Comparison of ENCODE assay signal across 22 cellular contexts in the genomic region with DNA sequence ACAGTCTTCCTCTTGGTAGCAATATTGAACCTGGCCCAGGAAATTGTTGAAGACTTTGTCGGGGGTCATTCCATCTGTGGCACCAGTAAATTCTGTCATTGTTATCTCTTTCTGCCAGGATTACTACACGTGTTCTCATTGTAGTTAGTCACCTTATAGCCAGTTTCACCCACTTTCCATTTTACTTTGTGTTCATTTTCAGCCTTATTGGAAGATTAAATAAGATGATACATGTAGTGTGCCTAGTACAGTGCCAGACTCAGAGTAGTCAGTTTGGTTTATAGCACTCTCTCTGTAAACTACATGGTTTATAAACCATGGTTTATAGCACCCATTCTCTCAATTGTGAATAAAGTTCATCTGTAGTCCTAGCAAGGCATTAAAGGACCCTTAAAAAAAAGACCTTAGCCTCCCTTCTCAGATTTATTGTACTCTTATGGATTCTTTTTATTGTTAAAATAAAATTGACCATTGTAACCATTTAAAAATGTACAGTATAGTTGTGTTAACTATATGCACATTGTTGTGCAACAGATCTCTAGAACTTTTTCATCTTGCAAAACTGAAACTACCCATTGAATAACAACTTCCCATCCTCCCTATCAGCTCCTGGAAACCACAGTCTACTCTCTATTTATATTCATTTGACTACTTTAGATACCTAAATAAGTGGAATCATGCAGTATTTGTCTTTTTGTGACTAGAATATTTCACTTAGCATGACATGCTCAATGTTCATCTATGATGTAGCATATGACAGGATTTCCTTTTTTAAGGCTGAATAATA. TPM values are rescaled to one million over a fixed set of nuclear protein-coding genes. Genes with fewer than 3 reads are reported as not detected.
A peak's percentile ranks its signal among the peaks of the same experiment; 100 is the strongest.
DNase-seq lines count a peak whose midpoint lies in the region; ATAC-seq and TF ChIP-seq lines count a peak whose summit lies in the region.
"Had no signal": no experiment of that assay in that cellular context is flagged by ENCODE, and none has a peak within 500 bp of the region (broad histone marks: within the 10 kb centered on the region; RNA-seq: fewer than 3 reads in every experiment).

No MANE protein-coding gene starts in this region.

- H4K20me1 ChIP-seq in MM.1S (ENCODE audit: insufficient read depth, low read length), result no peaks in the 10 kb centered on the region

- peaks cover 0 to 5% (median 0%) of the 10 kb centered on the region in 7 donors for H3K9me3 Mint-ChIP-seq in CD14-positive monocyte
- H3K9me3 Mint-ChIP-seq: T-helper 2 cell treated with Interferon-gamma antibody and Interleukin-4, amounts not matched to agents 5 μg/mL and 100 μg/mL, for 36 hours had no signal

- H3K27ac Mint-ChIP-seq in CD14-positive monocyte, result peak overlapping the region in 3 of 7 donors; percentile 5 to 42 (median 31)
- H3K27ac Mint-ChIP-seq: activated CD8-positive, alpha-beta T cell treated with anti-CD3 and anti-CD28 coated beads for 36 hours; T-helper 2 cell treated with Interferon-gamma antibody and Interleukin-4, amounts not matched to agents 5 μg/mL and 100 μg/mL, for 36 hours had no signal

- no peak overlapping the region for H2AFZ ChIP-seq in MM.1S (ENCODE audit: low read length)

- no peaks in the 10 kb centered on the region for H3F3A ChIP-seq in MM.1S (ENCODE audit: insufficient read depth, low read length)

- no peak overlapping the region for H3K4me3 ChIP-seq in MM.1S (ENCODE audit: low read length)
- H3K4me3 ChIP-seq: left lung, psoas muscle had no signal

- no peak for ATAC-seq in GM18861 (IDR thresholded peaks at IDR 0.05; ENCODE audit: unreplicated experiment)
- ATAC-seq: activated CD8-positive, alpha-beta T cell treated with anti-CD3 and anti-CD28 coated beads for 36 hours; HCT116; left lung; psoas muscle; SK-N-SH treated with all-trans-retinoic acid at 6 μM for 48 hours had no signal

- no peaks in the 10 kb centered on the region for H3K36me3 ChIP-seq in MM.1S (replicated peaks; ENCODE audit: insufficient read depth, low read length)
- H3K36me3 ChIP-seq: left lung had no signal

- H3K9me2 ChIP-seq in MM.1S (replicated peaks; ENCODE audit: insufficient read depth, low read length), result no peaks in the 10 kb centered on the region

- H3K36me3 Mint-ChIP-seq in CD14-positive monocyte, result peaks cover 5 to 7% of the 10 kb centered on the region in 2 donors

- no peak overlapping the region for H3K27ac ChIP-seq in MM.1S (ENCODE audit: low read length)
- H3K27ac ChIP-seq: C4-2B, left lung, psoas muscle had no signal

- intact Hi-C loops in CD14-positive monocyte (cut with micrococcal nuclease), result no loop called here

- H3K4me3 Mint-ChIP-seq in CD14-positive monocyte, result peak overlapping the region; percentile 7 to 46
- H3K4me3 Mint-ChIP-seq: activated CD8-positive, alpha-beta T cell treated with anti-CD3 and anti-CD28 coated beads for 36 hours; T-helper 2 cell treated with Interferon-gamma antibody and Interleukin-4, amounts not matched to agents 5 μg/mL and 100 μg/mL, for 36 hours had no signal

- peak overlapping the region; percentile 8 for H3K4me2 ChIP-seq in MM.1S (ENCODE audit: low read depth, low read length)

- no peaks in the 10 kb centered on the region for H3K9me3 ChIP-seq in MM.1S (replicated peaks; ENCODE audit: insufficient read depth, low read length)
- H3K9me3 ChIP-seq: left lung, psoas muscle had no signal

- peaks cover 50% of the 10 kb centered on the region for H3K4me1 Mint-ChIP-seq in CD14-positive monocyte

- DNase-seq in CD14-positive monocyte (ENCODE audit: low spot score) (no peak), MM.1S (no peak), SIG-M5 treated with dmso at 0.1 percent for 504 hours (lab: John Stamatoyannopoulos, UW; ENCODE audit: unreplicated experiment) (peak; percentile 68), fibroblast of peridontal ligament (ENCODE audit: extremely low read depth) (peak; percentile 13), DMS79 treated with DMSO at 0.1 percent for 48 hours (lab: John Stamatoyannopoulos, UW) (no peak), AG20443 (ENCODE audit: low spot score) (no peak), HCEC 1CT (no peak)
- DNase-seq: ACHN; activated CD8-positive, alpha-beta T cell treated with anti-CD3 and anti-CD28 coated beads for 36 hours; activated naive CD4-positive, alpha-beta T cell; foreskin fibroblast; left lung; NCI-H1048; NCI-H2029 treated with DMSO at 0.1 percent for 48 hours; NCI-H345; psoas muscle; substantia nigra had no signal

- 0 out of 2 replicates have a peak, but pooled peaks cover 3% of the 10 kb centered on the region for H3K79me2 ChIP-seq in MM.1S (ENCODE audit: low read length)

- no peak for TF ChIP-seq CTCF in CD14-positive monocyte (IDR thresholded peaks at IDR 0.05)
- no peak for TF ChIP-seq CTCF in MM.1S (IDR thresholded peaks at IDR 0.05; ENCODE audit: low read length)

- no peak overlapping the region for H3K9ac ChIP-seq in MM.1S (ENCODE audit: low read length)

- H3K27me3 ChIP-seq in MM.1S (replicated peaks; ENCODE audit: insufficient read depth, low read length), result no peaks in the 10 kb centered on the region
- H3K27me3 ChIP-seq: left lung had no signal

- no peaks in the 10 kb centered on the region for H3K27me3 Mint-ChIP-seq in CD14-positive monocyte (ENCODE audit: low read depth in 3 of 3)
- H3K27me3 Mint-ChIP-seq: activated CD8-positive, alpha-beta T cell treated with anti-CD3 and anti-CD28 coated beads for 36 hours had no signal

- peaks cover 15% of the 10 kb centered on the region for H3K4me1 ChIP-seq in MM.1S (ENCODE audit: low read length)

RNA-seq across cellular contexts. Expression of gene NLK, which starts 36.2 kb away (rescaled TPM):
- 1 to 10 TPM; 1.7 to 2.0 TPM for polyA plus RNA-seq in CD14-positive monocyte

Comparison
In these comparisons a context has a peak if more than half of its experiments do, and no peak if none do; other contexts are left out.
1. DNase-seq: peak in SIG-M5 treated with dmso at 0.1 percent for 504 hours (single experiment) and fibroblast of peridontal ligament (single experiment); none in CD14-positive monocyte (single experiment), MM.1S (single experiment), DMS79 treated with DMSO at 0.1 percent for 48 hours (single experiment), AG20443 (single experiment) and HCEC 1CT (single experiment).